In genomic region chr20:63707558-63708300, GRCh38 we compare ENCODE assay signal across 8 cellular contexts. TPM values are rescaled to one million over a fixed set of nuclear protein-coding genes. Genes with fewer than 3 reads are reported as not detected.
DNase-seq lines count a peak whose midpoint lies in the region; ATAC-seq, FAIRE-seq and TF ChIP-seq lines count a peak whose summit lies in the region.

A gene with protein sequence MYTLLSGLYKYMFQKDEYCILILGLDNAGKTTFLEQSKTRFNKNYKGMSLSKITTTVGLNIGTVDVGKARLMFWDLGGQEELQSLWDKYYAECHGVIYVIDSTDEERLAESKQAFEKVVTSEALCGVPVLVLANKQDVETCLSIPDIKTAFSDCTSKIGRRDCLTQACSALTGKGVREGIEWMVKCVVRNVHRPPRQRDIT (minus strand): TSS chr20:63707976. CDS start chr20:63707091, 885 bp downstream.
Gene ZGPAT (plus strand): TSS chr20:63708039. CDS start chr20:63708581, 542 bp downstream.

- H3K4me3 ChIP-seq in Jurkat, Clone E6-1 (ENCODE audit: low read length), result peak within 1 kb of the TSS; percentile 84
- H3K4me3 ChIP-seq in Panc1 (ENCODE audit: low read depth in 2 of 2, low read length in 2 of 2), result peak within 1 kb of the TSS; percentile 76 to 90
- H3K4me3 ChIP-seq in mucosa of stomach (ENCODE audit: low read length), result peak within 1 kb of the TSS; percentile 71

- peak within 1 kb of the TSS; percentile 91 for H3K27ac ChIP-seq in Panc1 (ENCODE audit: low read length)

- peak; percentile 92 for DNase-seq in D721Med (ENCODE audit: insufficient read length, low spot score)
- peak; percentile 80 for DNase-seq in Jurkat, Clone E6-1 (ENCODE audit: low read depth, low spot score)
- DNase-seq in Panc1 (ENCODE audit: low read depth, low spot score), result no peak
- peak; percentile 93 for DNase-seq in activated T-cell treated with anti-CD3 and anti-CD28 coated beads, Interleukin-2, amount 50 U/mL, for 24 hours
- DNase-seq in stimulated activated CD8-positive, alpha-beta memory T cell treated with anti-CD3 and anti-CD28 coated beads, Interleukin-7, amount 100 ng/mL, for 1 hour (ENCODE audit: low read depth in 2 of 2), result peak; percentile 73 to 74

- in situ Hi-C loops in Panc1 (cut with HindIII; ENCODE audit: low pct_unique_long_range_greater_than_20kb, low sequenced_read_pairs), result no loop called here

- FAIRE-seq in D721Med (lab: Jason Lieb, UNC), result no peak

- H3K36me3 ChIP-seq in Panc1 (ENCODE audit: control insufficient read depth, insufficient read depth, low read length) (peaks cover 14% of the 10 kb centered on the region; the same call in 1 of the 2 replicates), mucosa of stomach (ENCODE audit: control insufficient read depth, insufficient read depth, low read length) (peaks cover 6% of the 10 kb centered on the region)

- H3K27ac Mint-ChIP-seq in activated T-cell treated with anti-CD3 and anti-CD28 coated beads, Interleukin-2, amount 50 U/mL, for 24 hours, result peak within 1 kb of the TSS; percentile 93

- no peaks in the 10 kb centered on the region for H3K27me3 ChIP-seq in Panc1 (ENCODE audit: control insufficient read depth, insufficient read depth, low read length)
- no peaks in the 10 kb centered on the region for H3K27me3 ChIP-seq in mucosa of stomach (ENCODE audit: control insufficient read depth, insufficient read depth, low read length)

- POLR2A ChIA-PET in Panc1 (lab: Charles Lee), result interaction anchor here (0.6 kb wide), 1 partner anchor 189 kb away, joined by 3 read pairs; no protein-coding TSS in a partner anchor

- CTCF ChIA-PET in Panc1 (lab: Charles Lee), result interaction anchor here (0.7 to 0.8 kb wide), 2 partner anchors 127 to 158 kb away, joined by 3 to 5 read pairs; partner anchors contain the start of gene TPD52L2

- H3K36me3 Mint-ChIP-seq in activated T-cell treated with anti-CD3 and anti-CD28 coated beads, Interleukin-2, amount 50 U/mL, for 24 hours (ENCODE audit: low read depth), result peaks cover 85% of the 10 kb centered on the region

- peak within 1 kb of the TSS; percentile 80 for H3K9ac ChIP-seq in mucosa of stomach (ENCODE audit: low read length)

- no peak for TF ChIP-seq CTCF in D721Med (IDR thresholded peaks at IDR 0.05; ENCODE audit: insufficient read depth, missing control alignments)
- TF ChIP-seq CTCF in Panc1 (IDR thresholded peaks at IDR 0.05), result no peak

- intact Hi-C loops in Panc1 (cut with micrococcal nuclease; ENCODE audit: unreplicated experiment), result no loop called here

- H3K9me3 Mint-ChIP-seq in activated T-cell treated with anti-CD3 and anti-CD28 coated beads, Interleukin-2, amount 50 U/mL, for 24 hours, result no peaks in the 10 kb centered on the region

- peaks cover 52% of the 10 kb centered on the region for H3K4me1 Mint-ChIP-seq in activated T-cell treated with anti-CD3 and anti-CD28 coated beads, Interleukin-2, amount 50 U/mL, for 24 hours (ENCODE audit: low read depth)

- H3K27me3 Mint-ChIP-seq in activated T-cell treated with anti-CD3 and anti-CD28 coated beads, Interleukin-2, amount 50 U/mL, for 24 hours, result no peaks in the 10 kb centered on the region

- no TSS peak for BruUV-seq in Panc1 (replicated peaks; lab: Mats Ljungman, UMichigan)

- H3K4me3 Mint-ChIP-seq in activated T-cell treated with anti-CD3 and anti-CD28 coated beads, Interleukin-2, amount 50 U/mL, for 24 hours, result peak within 1 kb of the TSS; percentile 95

- H3K9me3 ChIP-seq in Panc1 (ENCODE audit: control insufficient read depth, insufficient read depth, low read depth, low read length) (no peaks in the 10 kb centered on the region), mucosa of stomach (ENCODE audit: control insufficient read depth, low read length) (no peaks in the 10 kb centered on the region)

- ATAC-seq in GM21528 (IDR thresholded peaks at IDR 0.05; ENCODE audit: low FRiP score, unreplicated experiment) (peak; percentile 59), Panc1 (peak; percentile 92), esophagus mucosa (peak; percentile 91)

- H3K4me1 ChIP-seq in Panc1 (ENCODE audit: control insufficient read depth, insufficient read depth, low read length) (peaks cover 21% of the 10 kb centered on the region), mucosa of stomach (ENCODE audit: control insufficient read depth, insufficient read depth, low read length) (peaks cover 16% of the 10 kb centered on the region)

RNA-seq across cellular contexts. Expression of the first gene that starts in this region (rescaled TPM):
- polyA plus RNA-seq in Jurkat, Clone E6-1 (2012; ENCODE audit: insufficient read depth, insufficient read length), result 41.0 TPM
- total RNA-seq in Panc1 (2021; ENCODE audit: unreplicated experiment) (57.9 TPM), esophagus mucosa (31.1 TPM)
- 68.1 TPM for polyA plus RNA-seq in Panc1 (2012; ENCODE audit: insufficient read length)

RNA-seq across cellular contexts. Expression of gene ZGPAT, which starts in this region (rescaled TPM):
- polyA plus RNA-seq in Jurkat, Clone E6-1 (2012; ENCODE audit: insufficient read depth, insufficient read length), result 33.0 TPM
- total RNA-seq in Panc1 (2021; ENCODE audit: unreplicated experiment) (35.8 TPM), esophagus mucosa (11.1 TPM)
- polyA plus RNA-seq in Panc1 (2012; ENCODE audit: insufficient read length), result 41.9 TPM
